In genomic region chr6:137641474-137642077, GRCh38 we compare ENCODE assay signal across 8 cellular contexts.
DNase-seq lines count a peak whose midpoint lies in the region; ATAC-seq lines count a peak whose summit lies in the region.

No MANE protein-coding gene starts in this region.

- peak; percentile 78 for ATAC-seq in HG02943 (IDR thresholded peaks at IDR 0.05; ENCODE audit: low read depth, unreplicated experiment)
- ATAC-seq in central memory CD8-positive, alpha-beta T cell (replicated peaks; ENCODE audit: extremely low read depth, poor library complexity, severe bottlenecking) = peak; percentile 72

- H3K9me3 Mint-ChIP-seq in central memory CD8-positive, alpha-beta T cell = no peaks in the 10 kb centered on the region

- peaks cover 2% of the 10 kb centered on the region for H3K36me3 Mint-ChIP-seq in central memory CD8-positive, alpha-beta T cell (ENCODE audit: insufficient read depth)

- no peak overlapping the region for H3K4me3 Mint-ChIP-seq in central memory CD8-positive, alpha-beta T cell

- peaks cover under 1% of the 10 kb centered on the region for H3K27me3 Mint-ChIP-seq in central memory CD8-positive, alpha-beta T cell

- DNase-seq in GM04504 (ENCODE audit: low read depth) = peak; percentile 42
- DNase-seq in NCI-H2171 treated with DMSO at 0.1 percent for 48 hours (lab: John Stamatoyannopoulos, UW) = peak; percentile 73
- peak; percentile 10 to 24 (median 16) for DNase-seq in activated CD4-positive, CD25-positive, alpha-beta regulatory T cell (lab: John Stamatoyannopoulos, UW)
- peak; percentile 19 to 28 for DNase-seq in central memory CD8-positive, alpha-beta T cell (ENCODE audit: low spot score in 2 of 2)
- peak; percentile 91 for DNase-seq in left kidney (ENCODE audit: low read depth, low spot score)
- DNase-seq in stimulated activated CD4-positive, alpha-beta T cell treated with anti-CD3 and anti-CD28 coated beads, Interleukin-4, amount 100 ng/mL, for 48 hours (ENCODE audit: low read depth in 2 of 2) = peak; percentile 28 to 50
- DNase-seq in cerebellar nuclear complex (lab: John Stamatoyannopoulos, UW) = no peak

- H3K4me1 Mint-ChIP-seq in central memory CD8-positive, alpha-beta T cell = peaks cover 11% of the 10 kb centered on the region

- no peak overlapping the region for H3K27ac Mint-ChIP-seq in central memory CD8-positive, alpha-beta T cell (ENCODE audit: low read depth)

Comparison
In these comparisons a context has a peak if more than half of its experiments do, and no peak if none do; other contexts are left out.
1. DNase-seq: peak in GM04504 (single experiment), NCI-H2171 treated with DMSO at 0.1 percent for 48 hours (single experiment), activated CD4-positive, CD25-positive, alpha-beta regulatory T cell (4 of 4), central memory CD8-positive, alpha-beta T cell (2 of 2), left kidney (single experiment) and stimulated activated CD4-positive, alpha-beta T cell treated with anti-CD3 and anti-CD28 coated beads, Interleukin-4, amount 100 ng/mL, for 48 hours (2 of 2); none in cerebellar nuclear complex (0 of 2).